In genomic region chr18:51811883-51812282, GRCh38 we compare ENCODE assay signal across 19 cellular contexts.
A peak's percentile ranks its signal among the peaks of the same experiment; 100 is the strongest.
DNase-seq lines count a peak whose midpoint lies in the region; ATAC-seq lines count a peak whose summit lies in the region.
"Had no signal": no experiment of that assay in that cellular context is flagged by ENCODE, and none has a peak within 500 bp of the region (broad histone marks: within the 10 kb centered on the region; RNA-seq: fewer than 3 reads in every experiment).

No MANE protein-coding gene starts in this region.

- peak; percentile 66 for DNase-seq in RPMI8226
- DNase-seq in NCI-H226 = no peak
- DNase-seq: CD4-positive, CD25-positive, alpha-beta regulatory T cell; DMS79; GM23248; MV-4-11; NCI-H1436 treated with DMSO at 0.1 percent for 48 hours; NCI-H2081; NCI-H526; NK-92 treated with Interleukin-12 subunit alpha and Interleukin-12 subunit beta, amount 100 ng/mL, for 24 hours; PC-3; T-helper 9 cell had no signal

- peak; percentile 70 for ATAC-seq in GM18517 (IDR thresholded peaks at IDR 0.05; ENCODE audit: unreplicated experiment)
- ATAC-seq in GM19468 (IDR thresholded peaks at IDR 0.05; ENCODE audit: extremely low read depth, unreplicated experiment) = peak; percentile 37
- peak; percentile 80 for ATAC-seq in HG03025 (IDR thresholded peaks at IDR 0.05; ENCODE audit: low FRiP score, unreplicated experiment)
- no peak for ATAC-seq in HG03460 (IDR thresholded peaks at IDR 0.05; ENCODE audit: unreplicated experiment)
- ATAC-seq in HG03354 (IDR thresholded peaks at IDR 0.05; ENCODE audit: poor library complexity, severe bottlenecking, unreplicated experiment) = no peak
- no peak for ATAC-seq in GM21367 (IDR thresholded peaks at IDR 0.05; ENCODE audit: unreplicated experiment)
- ATAC-seq: HCT116, PC-3 had no signal

Comparison
In these comparisons a context has a peak if more than half of its experiments do, and no peak if none do; other contexts are left out.
1. ATAC-seq: peak in GM18517 (single experiment), GM19468 (single experiment) and HG03025 (single experiment); none in HG03460 (single experiment), HG03354 (single experiment) and GM21367 (single experiment).